ENCODE assay signal across 20 cellular contexts in genomic region chr2:118849226-118850170, GRCh38. TPM values are rescaled to one million over a fixed set of nuclear protein-coding genes. Genes with fewer than 3 reads are reported as not detected.
DNase-seq lines count a peak whose midpoint lies in the region; ATAC-seq, FAIRE-seq and TF ChIP-seq lines count a peak whose summit lies in the region.
"Had no signal": no experiment of that assay in that cellular context is flagged by ENCODE, and none has a peak within 500 bp of the region (broad histone marks: within the 10 kb centered on the region; RNA-seq: fewer than 3 reads in every experiment).

No MANE protein-coding gene starts in this region.

- H3K9ac ChIP-seq in adipocyte (ENCODE audit: low read length) = peak overlapping the region; percentile 92

- POLR2A ChIA-PET in AG04449 (lab: Yijun Ruan, JAX) = no interaction called here
- POLR2A ChIA-PET in CD4-positive, alpha-beta T cell (lab: Charles Lee) = interaction anchor here (1.3 kb wide), 1 partner anchor 8 kb away, joined by 5 read pairs; no protein-coding TSS in a partner anchor
- POLR2A ChIA-PET in naive thymus-derived CD8-positive, alpha-beta T cell (lab: Charles Lee) = no interaction called here

- CTCF ChIA-PET in AG04449 (lab: Yijun Ruan, JAX) = interaction anchor here (0.6 to 1.9 kb wide), 10 partner anchors 11 to 1036 kb away, joined by 3 to 7 read pairs (median 3); no protein-coding TSS in a partner anchor
- CTCF ChIA-PET in CD4-positive, alpha-beta T cell (lab: Charles Lee) = no interaction called here

- WGBS in stomach, 5 donors = 5 to 7% (median 6%) methylated on average over 51 to 52 of the region's 52 CpGs

- H3K4me1 ChIP-seq in adipocyte (ENCODE audit: control insufficient read depth, insufficient read depth, low read length) (peaks cover 12% of the 10 kb centered on the region), stomach (peaks cover 24 to 76% (median 48%) of the 10 kb centered on the region in 4 donors)

- no peak for FAIRE-seq in H54 (lab: Jason Lieb, UNC)

- no peak for TF ChIP-seq CTCF in AG04449 (IDR thresholded peaks at IDR 0.05; ENCODE audit: insufficient read depth, low read length, missing control alignments)
- no peak for TF ChIP-seq CTCF in CD4-positive, alpha-beta T cell (IDR thresholded peaks at IDR 0.05)
- TF ChIP-seq CTCF in stomach (IDR thresholded peaks at IDR 0.05) = no peak

- H3K27me3 ChIP-seq in CD4-positive, alpha-beta T cell (ENCODE audit: control insufficient read depth, insufficient read depth, low read length) = peaks cover 90% of the 10 kb centered on the region
- H3K27me3 ChIP-seq in adipocyte (replicated peaks; ENCODE audit: control insufficient read depth, insufficient read depth, low read length) = no peaks in the 10 kb centered on the region
- peaks cover 75 to 100% (median 97%) of the 10 kb centered on the region in 3 donors for H3K27me3 ChIP-seq in stomach
- H3K27me3 ChIP-seq: SJSA1 had no signal

- no peak for TF ChIP-seq EP300 in stomach (IDR thresholded peaks at IDR 0.05)

- H3K4me3 ChIP-seq in AG04449 (ENCODE audit: low read depth, low read length) (peak overlapping the region; percentile 6), adipocyte (ENCODE audit: low read length) (no peak overlapping the region), stomach (no peak overlapping the region)
- H3K4me3 ChIP-seq: hepatocyte, SJSA1 had no signal

- H3K27ac ChIP-seq in CD4-positive, alpha-beta T cell (ENCODE audit: low read depth, low read length) = no peak overlapping the region
- no peak overlapping the region for H3K27ac ChIP-seq in stomach
- H3K27ac ChIP-seq: hepatocyte, SJSA1 had no signal

- peaks cover 91% of the 10 kb centered on the region for H3K27me3 Mint-ChIP-seq in CD4-positive, alpha-beta T cell
- H3K27me3 Mint-ChIP-seq in naive thymus-derived CD8-positive, alpha-beta T cell = peaks cover 48 to 87% (median 71%) of the 10 kb centered on the region in 5 donors

- no peak for ATAC-seq in CD4-positive, alpha-beta T cell (ENCODE audit: poor library complexity)
- no peak for ATAC-seq in naive thymus-derived CD8-positive, alpha-beta T cell
- no peak for ATAC-seq in GM21723 (IDR thresholded peaks at IDR 0.05; ENCODE audit: unreplicated experiment)
- no peak for ATAC-seq in HG03095 (IDR thresholded peaks at IDR 0.05; ENCODE audit: unreplicated experiment)
- ATAC-seq: left cardiac atrium had no signal

- intact Hi-C loops in CD4-positive, alpha-beta T cell (cut with DNase I, micrococcal nuclease) = loop anchor here in 1 of 2 experiments (10.0 kb wide), 1 partner anchor 545 kb away; no protein-coding TSS in a partner anchor
- intact Hi-C loops in stomach (cut with DNase I; ENCODE audit: low total_unique reads) = no loop called here

- H3K9me3 ChIP-seq in CD4-positive, alpha-beta T cell (ENCODE audit: control insufficient read depth, low read length) = no peaks in the 10 kb centered on the region
- H3K9me3 ChIP-seq in adipocyte (ENCODE audit: control insufficient read depth, low read length) = no peaks in the 10 kb centered on the region
- no peaks in the 10 kb centered on the region for H3K9me3 ChIP-seq in stomach
- H3K9me3 ChIP-seq: SJSA1 had no signal

- H3K9me3 Mint-ChIP-seq in CD4-positive, alpha-beta T cell = no peaks in the 10 kb centered on the region
- peaks cover 0 to 2% (median 0%) of the 10 kb centered on the region in 9 donors for H3K9me3 Mint-ChIP-seq in naive thymus-derived CD8-positive, alpha-beta T cell
- H3K9me3 Mint-ChIP-seq: activated naive CD4-positive, alpha-beta T cell treated with anti-CD3 and anti-CD28 coated beads for 36 hours had no signal

- H3K36me3 Mint-ChIP-seq in CD4-positive, alpha-beta T cell (ENCODE audit: low read depth) = no peaks in the 10 kb centered on the region
- peaks cover 0 to 3% (median 0%) of the 10 kb centered on the region in 3 donors for H3K36me3 Mint-ChIP-seq in naive thymus-derived CD8-positive, alpha-beta T cell

- H3K4me1 Mint-ChIP-seq in CD4-positive, alpha-beta T cell (ENCODE audit: low read depth) = peaks cover 43% of the 10 kb centered on the region
- H3K4me1 Mint-ChIP-seq in naive thymus-derived CD8-positive, alpha-beta T cell = peaks cover 13 to 40% (median 28%) of the 10 kb centered on the region in 4 donors

- H3K4me3 Mint-ChIP-seq in CD4-positive, alpha-beta T cell = peak overlapping the region; percentile 48
- peak overlapping the region in 6 of 10 donors; percentile 21 to 73 (median 53) for H3K4me3 Mint-ChIP-seq in naive thymus-derived CD8-positive, alpha-beta T cell
- H3K4me3 Mint-ChIP-seq: activated naive CD4-positive, alpha-beta T cell treated with anti-CD3 and anti-CD28 coated beads for 36 hours had no signal

- no peak for TF ChIP-seq POLR2A in H54 (IDR thresholded peaks at IDR 0.05; ENCODE audit: low read depth, low read length)
- TF ChIP-seq POLR2A in stomach (IDR thresholded peaks at IDR 0.05) = no peak

- peaks cover 4% of the 10 kb centered on the region for H3K36me3 ChIP-seq in adipocyte (ENCODE audit: control insufficient read depth, insufficient read depth, low read length, severe bottlenecking)
- H3K36me3 ChIP-seq in stomach = no peaks in the 10 kb centered on the region

- DNase-seq in AG04449 (ENCODE audit: low read depth, low spot score) = no peak
- no peak for DNase-seq in CD4-positive, alpha-beta T cell
- DNase-seq in adipocyte (ENCODE audit: low read depth) = no peak
- no peak for DNase-seq in naive thymus-derived CD8-positive, alpha-beta T cell
- no peak for DNase-seq in H54 (ENCODE audit: insufficient read length, low spot score)
- no peak for DNase-seq in stomach
- DNase-seq: activated naive CD4-positive, alpha-beta T cell treated with anti-CD3 and anti-CD28 coated beads for 36 hours; C1 segment of cervical spinal cord; DND-41; left cardiac atrium; NCI-H1436 treated with DMSO at 0.1 percent for 48 hours; NCI-H226; stimulated activated CD4-positive, alpha-beta T cell treated with anti-CD3 and anti-CD28 coated beads, Interleukin-2, amount 100 ng/mL, for 24 hours had no signal

- no peak overlapping the region for H3K27ac Mint-ChIP-seq in CD4-positive, alpha-beta T cell
- peak overlapping the region in 1 of 10 donors; percentile 59 for H3K27ac Mint-ChIP-seq in naive thymus-derived CD8-positive, alpha-beta T cell

RNA-seq across cellular contexts. Expression of gene EN1, which starts 2.0 kb away (rescaled TPM):
- total RNA-seq in CD4-positive, alpha-beta T cell = not detected
- total RNA-seq in naive thymus-derived CD8-positive, alpha-beta T cell = not detected
- polyA plus RNA-seq in naive thymus-derived CD8-positive, alpha-beta T cell = not detected
- total RNA-seq in stomach = not detected
- not detected for polyA plus RNA-seq in stomach
- total RNA-seq: activated naive CD4-positive, alpha-beta T cell treated with anti-CD3 and anti-CD28 coated beads for 36 hours; dermis microvascular lymphatic vessel endothelial cell; HT-29; left cardiac atrium; renal cortical epithelial cell had no signal
